ENCODE assay signal across 14 cellular contexts in genomic region chr21:41885341-41886024, GRCh38. TPM values are rescaled to one million over a fixed set of nuclear protein-coding genes. Genes with fewer than 3 reads are reported as not detected.
DNase-seq lines count a peak whose midpoint lies in the region; ATAC-seq and TF ChIP-seq lines count a peak whose summit lies in the region.
"Had no signal": no experiment of that assay in that cellular context is flagged by ENCODE, and none has a peak within 500 bp of the region (broad histone marks: within the 10 kb centered on the region; RNA-seq: fewer than 3 reads in every experiment).

No MANE protein-coding gene starts in this region.

- peaks cover 3% of the 10 kb centered on the region for H3K36me3 Mint-ChIP-seq in activated naive CD8-positive, alpha-beta T cell treated with anti-CD3 and anti-CD28 coated beads, Interleukin-2, amount 10 ng/mL, durations not matched to agents 7 days and 5 days
- peaks cover 2% of the 10 kb centered on the region for H3K36me3 Mint-ChIP-seq in activated naive CD8-positive, alpha-beta T cell treated with anti-CD3 and anti-CD28 coated beads, Interleukin-2, amount 50 U/mL, for 24 hours (ENCODE audit: low read depth)
- H3K36me3 Mint-ChIP-seq in type B pancreatic cell = peaks cover 4% of the 10 kb centered on the region
- H3K36me3 Mint-ChIP-seq: brain had no signal

- no peak for DNase-seq in activated naive CD8-positive, alpha-beta T cell treated with anti-CD3 and anti-CD28 coated beads, Interleukin-2, amount 10 ng/mL, durations not matched to agents 7 days and 5 days
- no peak for DNase-seq in activated naive CD8-positive, alpha-beta T cell treated with anti-CD3 and anti-CD28 coated beads, Interleukin-2, amount 50 U/mL, for 24 hours
- DNase-seq in NCI-H2196 treated with DMSO at 0.1 percent for 48 hours (lab: John Stamatoyannopoulos, UW; ENCODE audit: unreplicated experiment) (peak; percentile 42), fibroblast of lung (ENCODE audit: low read depth in 2 of 2) (peak; percentile 28 to 65), type B pancreatic cell (ENCODE audit: extremely low spot score, unreplicated experiment) (no peak), T-helper 1 cell (no peak), DMS114 treated with DMSO at 0.1 percent for 48 hours (lab: John Stamatoyannopoulos, UW; ENCODE audit: unreplicated experiment) (no peak)
- DNase-seq: activated naive CD4-positive, alpha-beta T cell; left colon; NCI-H1694; psoas muscle had no signal

- peak overlapping the region; percentile 42 for H3K27ac Mint-ChIP-seq in activated naive CD8-positive, alpha-beta T cell treated with anti-CD3 and anti-CD28 coated beads, Interleukin-2, amount 10 ng/mL, durations not matched to agents 7 days and 5 days
- no peak overlapping the region for H3K27ac Mint-ChIP-seq in activated naive CD8-positive, alpha-beta T cell treated with anti-CD3 and anti-CD28 coated beads, Interleukin-2, amount 50 U/mL, for 24 hours
- H3K27ac Mint-ChIP-seq in type B pancreatic cell = no peak overlapping the region

- no peaks in the 10 kb centered on the region for H3K9me3 ChIP-seq in fibroblast of lung (ENCODE audit: control insufficient read depth, insufficient read depth, low read depth, low read length)
- H3K9me3 ChIP-seq: psoas muscle, suprapubic skin had no signal

- H3K27me3 ChIP-seq in fibroblast of lung (ENCODE audit: control insufficient read depth, insufficient read depth, low read length) = no peaks in the 10 kb centered on the region
- H3K27me3 ChIP-seq: suprapubic skin had no signal

- H3K27ac ChIP-seq in fibroblast of lung (ENCODE audit: insufficient read depth, low read length) = no peak overlapping the region
- H3K27ac ChIP-seq: psoas muscle, suprapubic skin had no signal

- peaks cover 4% of the 10 kb centered on the region for H3K4me1 Mint-ChIP-seq in activated naive CD8-positive, alpha-beta T cell treated with anti-CD3 and anti-CD28 coated beads, Interleukin-2, amount 10 ng/mL, durations not matched to agents 7 days and 5 days
- H3K4me1 Mint-ChIP-seq in activated naive CD8-positive, alpha-beta T cell treated with anti-CD3 and anti-CD28 coated beads, Interleukin-2, amount 50 U/mL, for 24 hours = peaks cover 5% of the 10 kb centered on the region
- H3K4me1 Mint-ChIP-seq in type B pancreatic cell (ENCODE audit: unreplicated experiment) = peaks cover 10% of the 10 kb centered on the region

- H3K9me3 Mint-ChIP-seq in activated naive CD8-positive, alpha-beta T cell treated with anti-CD3 and anti-CD28 coated beads, Interleukin-2, amount 10 ng/mL, durations not matched to agents 7 days and 5 days = no peaks in the 10 kb centered on the region
- H3K9me3 Mint-ChIP-seq in activated naive CD8-positive, alpha-beta T cell treated with anti-CD3 and anti-CD28 coated beads, Interleukin-2, amount 50 U/mL, for 24 hours = no peaks in the 10 kb centered on the region
- H3K9me3 Mint-ChIP-seq in type B pancreatic cell = no peaks in the 10 kb centered on the region
- H3K9me3 Mint-ChIP-seq: brain had no signal

- H3K79me2 ChIP-seq in fibroblast of lung (ENCODE audit: control insufficient read depth, insufficient read depth, low read length) = no peaks in the 10 kb centered on the region

- no peak for ATAC-seq in activated naive CD8-positive, alpha-beta T cell treated with anti-CD3 and anti-CD28 coated beads, Interleukin-2, amount 10 ng/mL, durations not matched to agents 7 days and 5 days (ENCODE audit: low read depth)
- no peak for ATAC-seq in activated naive CD8-positive, alpha-beta T cell treated with anti-CD3 and anti-CD28 coated beads, Interleukin-2, amount 50 U/mL, for 24 hours
- no peak for ATAC-seq in GM21515 (IDR thresholded peaks at IDR 0.05; ENCODE audit: unreplicated experiment)
- ATAC-seq: left colon, psoas muscle had no signal

- H3K4me2 ChIP-seq in fibroblast of lung (ENCODE audit: extremely low read depth, insufficient read depth, low read length) = no peak overlapping the region

- H3K4me1 ChIP-seq in fibroblast of lung (ENCODE audit: control insufficient read depth, extremely low read depth, insufficient read depth, low read length) = no peaks in the 10 kb centered on the region
- H3K4me1 ChIP-seq: psoas muscle, suprapubic skin had no signal

- TF ChIP-seq CTCF in fibroblast of lung (conservative IDR thresholded peaks at IDR 0.05 in 1 of 2, IDR thresholded peaks at IDR 0.05 in 1 of 2; ENCODE audit: low read depth in 1 of 2, low read length in 2 of 2) (peak in 1 of 2 donors; percentile 1), type B pancreatic cell (conservative IDR thresholded peaks at IDR 0.05) (no peak)

- POLR2A ChIA-PET in activated naive CD8-positive, alpha-beta T cell treated with anti-CD3 and anti-CD28 coated beads, Interleukin-2, amount 10 ng/mL, durations not matched to agents 7 days and 5 days (lab: Charles Lee) = interaction anchor here (1.5 kb wide), 1 partner anchor 10 kb away, joined by 5 read pairs; no protein-coding TSS in a partner anchor

- no peaks in the 10 kb centered on the region for H3K36me3 ChIP-seq in fibroblast of lung (ENCODE audit: control insufficient read depth, insufficient read depth, low read length)

- H3K4me3 ChIP-seq in fibroblast of lung (replicated peaks in 1 of 4; ENCODE audit: control extremely low read depth in 1 of 4, insufficient read depth in 1 of 4, low read depth in 3 of 4, low read length in 4 of 4) = no peak overlapping the region
- H3K4me3 ChIP-seq: psoas muscle, suprapubic skin had no signal

- no peak overlapping the region for H2AFZ ChIP-seq in fibroblast of lung (ENCODE audit: low read length)

- H3K9ac ChIP-seq in fibroblast of lung (ENCODE audit: insufficient read depth, low read length) = no peak overlapping the region

- no peaks in the 10 kb centered on the region for H4K20me1 ChIP-seq in fibroblast of lung (ENCODE audit: control insufficient read depth, extremely low read depth, insufficient read depth, low read length)

- no peak overlapping the region for H3K4me3 Mint-ChIP-seq in activated naive CD8-positive, alpha-beta T cell treated with anti-CD3 and anti-CD28 coated beads, Interleukin-2, amount 10 ng/mL, durations not matched to agents 7 days and 5 days
- H3K4me3 Mint-ChIP-seq in activated naive CD8-positive, alpha-beta T cell treated with anti-CD3 and anti-CD28 coated beads, Interleukin-2, amount 50 U/mL, for 24 hours = no peak overlapping the region
- H3K4me3 Mint-ChIP-seq in type B pancreatic cell = peak overlapping the region; percentile 43
- H3K4me3 Mint-ChIP-seq: brain had no signal

- H3K27me3 Mint-ChIP-seq in activated naive CD8-positive, alpha-beta T cell treated with anti-CD3 and anti-CD28 coated beads, Interleukin-2, amount 10 ng/mL, durations not matched to agents 7 days and 5 days = no peaks in the 10 kb centered on the region
- H3K27me3 Mint-ChIP-seq in activated naive CD8-positive, alpha-beta T cell treated with anti-CD3 and anti-CD28 coated beads, Interleukin-2, amount 50 U/mL, for 24 hours = no peaks in the 10 kb centered on the region
- no peaks in the 10 kb centered on the region for H3K27me3 Mint-ChIP-seq in type B pancreatic cell
- H3K27me3 Mint-ChIP-seq: brain had no signal

RNA-seq across cellular contexts. Expression of gene PRDM15, which starts 6.3 kb away (rescaled TPM):
- 10 to 100 TPM; 14.2 to 14.8 TPM for total RNA-seq in activated naive CD8-positive, alpha-beta T cell treated with anti-CD3 and anti-CD28 coated beads, Interleukin-2, amount 10 ng/mL, durations not matched to agents 7 days and 5 days
- total RNA-seq in fibroblast of lung = 2.6 and 3.6 TPM in 2 replicates
- polyA plus RNA-seq in fibroblast of lung = 2.3 and 4.2 TPM in 2 replicates
- 2.1 and 3.6 TPM in 2 replicates for polyA plus RNA-seq in fibroblast of lung (2012)
- polyA minus RNA-seq in fibroblast of lung (ENCODE audit: low replicate concordance) = 7.6 and 39.2 TPM in 2 replicates
- total RNA-seq in type B pancreatic cell (ENCODE audit: low replicate concordance) = 8.5 and 8.8 TPM in 2 replicates

Comparison
In these comparisons a context has a peak if more than half of its experiments do, and no peak if none do; other contexts are left out.
1. DNase-seq: peak in NCI-H2196 treated with DMSO at 0.1 percent for 48 hours (single experiment) and fibroblast of lung (2 of 2); none in activated naive CD8-positive, alpha-beta T cell treated with anti-CD3 and anti-CD28 coated beads, Interleukin-2, amount 10 ng/mL, durations not matched to agents 7 days and 5 days (single experiment), activated naive CD8-positive, alpha-beta T cell treated with anti-CD3 and anti-CD28 coated beads, Interleukin-2, amount 50 U/mL, for 24 hours (single experiment), type B pancreatic cell (single experiment), T-helper 1 cell (0 of 5) and DMS114 treated with DMSO at 0.1 percent for 48 hours (single experiment).